Comparison of ENCODE assay signal across 8 cellular contexts in the genomic region with DNA sequence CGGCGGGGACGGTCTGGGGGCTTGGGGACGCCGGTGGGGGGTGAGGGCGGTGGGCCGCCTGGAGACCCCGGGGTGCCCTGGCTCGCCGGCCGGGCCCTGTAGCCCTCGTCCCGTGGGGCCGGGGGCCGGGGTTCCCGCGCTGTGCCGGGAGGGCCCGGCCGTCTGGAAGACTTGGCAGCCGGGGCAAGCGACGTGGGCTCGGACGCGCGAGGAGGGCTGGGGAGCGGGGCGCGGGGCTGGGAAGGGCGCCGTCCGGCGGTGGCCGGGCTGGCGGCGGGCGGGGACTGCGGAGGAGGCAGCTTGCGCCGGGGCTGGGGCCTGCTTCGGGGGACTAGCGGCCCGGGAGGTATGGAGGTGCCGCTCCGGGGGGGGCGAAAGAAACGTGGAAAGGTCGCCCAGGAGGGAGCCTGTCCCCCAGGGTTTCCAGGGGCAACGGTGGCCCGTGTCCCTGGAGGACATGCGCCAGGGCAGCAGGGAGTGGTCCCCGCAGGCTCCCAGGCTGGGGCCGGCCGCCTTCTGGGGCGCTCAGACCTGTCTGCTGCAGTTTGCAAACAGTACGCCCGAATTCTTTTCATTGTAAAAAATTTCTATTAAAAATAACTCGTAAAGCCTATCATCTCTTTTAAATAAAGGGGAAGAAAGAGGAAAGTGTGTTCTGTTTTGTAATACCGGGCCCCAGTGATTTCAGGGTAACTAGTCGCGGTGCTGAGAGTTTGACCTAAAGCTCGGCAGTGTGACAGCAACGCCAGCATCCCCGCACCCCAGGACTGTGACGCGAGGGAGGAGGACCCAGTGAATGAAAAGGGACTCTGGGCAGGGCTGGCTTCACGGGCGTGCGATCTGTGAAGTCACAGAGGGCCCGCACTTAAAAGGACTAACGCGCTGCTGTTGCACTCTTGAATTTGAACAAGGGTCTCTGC. TPM values are rescaled to one million over a fixed set of nuclear protein-coding genes. Genes with fewer than 3 reads are reported as not detected.
A peak's percentile ranks its signal among the peaks of the same experiment; 100 is the strongest.
DNase-seq lines count a peak whose midpoint lies in the region; ATAC-seq, FAIRE-seq and TF ChIP-seq lines count a peak whose summit lies in the region.

No MANE protein-coding gene starts in this region.

- 3% methylated on average over 42 to 73 of the region's 73 CpGs for WGBS in pancreas, 2 donors

- peaks cover 10 to 23% of the 10 kb centered on the region in 2 donors for H3K36me3 Mint-ChIP-seq in activated naive CD4-positive, alpha-beta T cell treated with anti-CD3 and anti-CD28 coated beads, Interleukin-2, amount 50 U/mL, for 72 hours

- intact Hi-C loops in pancreas (cut with DNase I) = no loop called here

- H3K27ac ChIP-seq in cardiac muscle cell (peak overlapping the region; percentile 96), pancreas (peak overlapping the region; percentile 45 to 87 (median 65))

- peaks cover 12% of the 10 kb centered on the region for H3K4me1 ChIP-seq in cardiac muscle cell (ENCODE audit: low read depth)
- peaks cover 0 to 5% (median 3%) of the 10 kb centered on the region in 3 donors for H3K4me1 ChIP-seq in pancreas

- DNase-seq in AG09319 (ENCODE audit: extremely low read depth, low read depth) (no peak), SHP77 treated with DMSO at 0.1 percent for 48 hours (lab: John Stamatoyannopoulos, UW) (peak; percentile 74), cardiac muscle cell (ENCODE audit: low read depth in 1 of 2, low spot score in 1 of 2) (peak; percentile 61 to 74), pancreas (peak; percentile 43 to 82 (median 67)), ureter (ENCODE audit: low spot score) (peak; percentile 70)
- peak; percentile 62 to 67 for DNase-seq in activated naive CD4-positive, alpha-beta T cell treated with anti-CD3 and anti-CD28 coated beads, Interleukin-2, amount 50 U/mL, for 72 hours (ENCODE audit: low spot score in 2 of 2)

- peak overlapping the region; percentile 84 for H3K4me3 ChIP-seq in cardiac muscle cell
- H3K4me3 ChIP-seq in pancreas = peak overlapping the region; percentile 48 to 69 (median 58)

- ATAC-seq in GM19043 (IDR thresholded peaks at IDR 0.05; ENCODE audit: low read depth, unreplicated experiment) = peak; percentile 30
- peak; percentile 38 for ATAC-seq in HG03280 (IDR thresholded peaks at IDR 0.05; ENCODE audit: unreplicated experiment)
- ATAC-seq in activated naive CD4-positive, alpha-beta T cell treated with anti-CD3 and anti-CD28 coated beads, Interleukin-2, amount 50 U/mL, for 72 hours = peak; percentile 49 to 71
- peak; percentile 54 to 75 (median 62) for ATAC-seq in pancreas

- H3K36me3 ChIP-seq in cardiac muscle cell (no peaks in the 10 kb centered on the region), pancreas (no peaks in the 10 kb centered on the region)

- no peak for FAIRE-seq in pancreas (lab: Jason Lieb, UNC)

- H3K9me3 Mint-ChIP-seq in activated naive CD4-positive, alpha-beta T cell treated with anti-CD3 and anti-CD28 coated beads, Interleukin-2, amount 50 U/mL, for 72 hours = no peaks in the 10 kb centered on the region

- peaks cover 29% of the 10 kb centered on the region for H3K27me3 ChIP-seq in cardiac muscle cell
- H3K27me3 ChIP-seq in pancreas = no peaks in the 10 kb centered on the region

- peak; percentile 2; the same call in 1 of the 2 replicates for TF ChIP-seq CTCF in AG09319 (IDR thresholded peaks at IDR 0.05; ENCODE audit: low read depth, low read length)
- peak; percentile 19 for TF ChIP-seq CTCF in cardiac muscle cell (IDR thresholded peaks at IDR 0.05; ENCODE audit: low read depth, low read length)
- no peak for TF ChIP-seq CTCF in pancreas (IDR thresholded peaks at IDR 0.05)

- no peaks in the 10 kb centered on the region for H3K9me3 ChIP-seq in cardiac muscle cell (ENCODE audit: low read depth)
- H3K9me3 ChIP-seq in pancreas = no peaks in the 10 kb centered on the region

- peak overlapping the region; percentile 87 to 98 for H3K27ac Mint-ChIP-seq in activated naive CD4-positive, alpha-beta T cell treated with anti-CD3 and anti-CD28 coated beads, Interleukin-2, amount 50 U/mL, for 72 hours

RNA-seq across cellular contexts. Expression of gene ANKH, which starts 0.8 kb away (rescaled TPM):
- total RNA-seq in activated naive CD4-positive, alpha-beta T cell treated with anti-CD3 and anti-CD28 coated beads, Interleukin-2, amount 50 U/mL, for 72 hours = 100 to 1,000 TPM in 1 of 2 donors, 10 to 100 TPM in 1; 29.4 to 142 TPM
- total RNA-seq in cardiac muscle cell (35.5 and 48.1 TPM in 2 replicates), pancreas (10 to 100 TPM; 26.9 to 48.6 (median 40.3) TPM), ureter (48.9 TPM)
- polyA plus RNA-seq in cardiac muscle cell (26.6 and 58.7 TPM in 2 replicates), pancreas (10 to 100 TPM; 11.8 to 36.0 TPM)

Comparison
In these comparisons a context has a peak if more than half of its experiments do, and no peak if none do; other contexts are left out.
1. CTCF ChIP-seq: peak in AG09319 (single experiment) and cardiac muscle cell (single experiment); none in pancreas (0 of 4).
2. Peak in every context shown above with its lines, with median percentiles within 50 percentile points of each other: ATAC-seq.